ENCODE assay signal across 16 cellular contexts in the genomic region with DNA sequence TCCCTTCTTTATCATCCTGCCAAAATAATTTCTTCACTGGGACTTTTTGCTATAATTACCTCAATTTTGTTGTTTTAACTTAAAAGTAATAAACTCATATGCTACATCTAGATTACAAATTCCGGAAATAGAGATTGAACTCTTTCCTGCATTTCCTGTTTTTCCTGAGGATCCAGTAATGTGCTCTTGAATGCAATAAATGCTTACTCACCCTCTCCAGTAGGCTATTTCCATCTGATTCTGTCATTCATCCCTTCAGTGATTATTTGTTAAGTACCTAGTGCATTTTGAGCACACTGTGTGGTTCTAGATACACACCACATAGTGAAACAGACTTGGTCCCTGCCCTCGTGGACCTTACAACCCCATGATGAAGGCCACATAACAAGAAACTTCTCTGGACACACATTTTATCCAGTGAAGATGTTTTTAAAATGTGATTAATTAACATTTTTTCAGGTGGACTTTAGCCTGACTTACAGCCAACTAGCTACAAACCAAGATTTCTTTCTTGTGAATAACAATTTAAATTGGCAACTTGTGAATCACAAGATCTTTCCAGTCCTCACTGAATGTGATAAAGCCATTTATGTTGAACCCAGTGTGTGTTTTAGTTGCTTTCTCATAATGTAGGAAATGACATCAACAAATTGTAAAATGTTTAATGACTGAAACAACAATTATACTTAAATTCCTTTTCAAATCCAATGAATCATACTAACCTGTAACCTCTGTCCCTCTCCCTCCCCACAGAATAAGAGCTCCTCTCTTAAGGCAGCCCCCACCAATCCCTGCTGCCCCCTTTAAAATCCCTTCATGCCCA.
DNase-seq lines count a peak whose midpoint lies in the region; ATAC-seq and TF ChIP-seq lines count a peak whose summit lies in the region.
"Had no signal": no experiment of that assay in that cellular context is flagged by ENCODE, and none has a peak within 500 bp of the region (broad histone marks: within the 10 kb centered on the region; RNA-seq: fewer than 3 reads in every experiment).

No MANE protein-coding gene starts in this region.

- H3K4me3 ChIP-seq in thyroid gland (replicated peaks in 1 of 3) (no peak overlapping the region), MG63 (no peak overlapping the region)
- H3K4me3 ChIP-seq: prostate gland had no signal

- H3K9me3 ChIP-seq in thyroid gland (no peaks in the 10 kb centered on the region), MG63 (no peaks in the 10 kb centered on the region; the same call in 1 of the 2 replicates)
- H3K9me3 ChIP-seq: prostate gland had no signal

- H3K27me3 ChIP-seq in thyroid gland, result no peaks in the 10 kb centered on the region
- H3K27me3 ChIP-seq in MG63, result no peaks in the 10 kb centered on the region

- intact Hi-C loops in thyroid gland (cut with DNase I), result no loop called here

- TF ChIP-seq CTCF in RWPE1 (conservative IDR thresholded peaks at IDR 0.05; ENCODE audit: low read depth) (no peak), thyroid gland (IDR thresholded peaks at IDR 0.05) (no peak)

- WGBS in thyroid gland, 2 donors, result 61 to 64% methylated on average over 2 of the region's 2 CpGs

- CTCF ChIA-PET in RWPE1 (lab: Yijun Ruan, JAX), result interaction anchor here (0.6 kb wide), 1 partner anchor 589 kb away, joined by 3 read pairs; no protein-coding TSS in a partner anchor

- no peak for TF ChIP-seq POLR2A in thyroid gland (IDR thresholded peaks at IDR 0.05)

- no peaks in the 10 kb centered on the region for H3K36me3 ChIP-seq in thyroid gland
- no peaks in the 10 kb centered on the region for H3K36me3 ChIP-seq in MG63
- H3K36me3 ChIP-seq: prostate gland had no signal

- H3K27ac ChIP-seq in RWPE1, result no peak overlapping the region
- peak overlapping the region; percentile 66 to 90 (median 90) for H3K27ac ChIP-seq in thyroid gland
- H3K27ac ChIP-seq: 22Rv1, HL-60, prostate gland had no signal

- POLR2A ChIA-PET in RWPE1 (lab: Yijun Ruan, JAX; ENCODE audit: low non-redundant PET), result no interaction called here

- H3K4me1 ChIP-seq in thyroid gland, result peaks cover 21 to 32% of the 10 kb centered on the region in 2 donors
- H3K4me1 ChIP-seq: prostate gland had no signal

- ATAC-seq in HG03175 (IDR thresholded peaks at IDR 0.05; ENCODE audit: unreplicated experiment), result no peak

- DNase-seq in NCI-H510A treated with DMSO at 0.1 percent for 48 hours (lab: John Stamatoyannopoulos, UW) (peak; percentile 32), NCI-H510A (lab: John Stamatoyannopoulos, UW) (no peak), RWPE1 (ENCODE audit: low spot score) (peak; percentile 54), glomerular endothelial cell (ENCODE audit: extremely low read depth, low read depth, low spot score) (peak; percentile 12), thyroid gland (no peak), MG63 (no peak), SW480 (ENCODE audit: low spot score) (no peak)
- DNase-seq: activated CD4-positive, alpha-beta T cell treated with anti-CD3 and anti-CD28 coated beads, Interleukin-2, amount 50 U/mL, for 4 hours; activated naive CD4-positive, alpha-beta T cell treated with anti-CD3 and anti-CD28 coated beads for 36 hours; hippocampal formation; midbrain; NCI-H1105 treated with DMSO at 0.1 percent for 48 hours had no signal

Comparison
In these comparisons a context has a peak if more than half of its experiments do, and no peak if none do; other contexts are left out.
1. DNase-seq: peak in NCI-H510A treated with DMSO at 0.1 percent for 48 hours (single experiment), RWPE1 (single experiment) and glomerular endothelial cell (single experiment); none in NCI-H510A (single experiment), thyroid gland (0 of 2), MG63 (single experiment) and SW480 (single experiment).